ENCODE assay signal across 17 cellular contexts in the genomic region with DNA sequence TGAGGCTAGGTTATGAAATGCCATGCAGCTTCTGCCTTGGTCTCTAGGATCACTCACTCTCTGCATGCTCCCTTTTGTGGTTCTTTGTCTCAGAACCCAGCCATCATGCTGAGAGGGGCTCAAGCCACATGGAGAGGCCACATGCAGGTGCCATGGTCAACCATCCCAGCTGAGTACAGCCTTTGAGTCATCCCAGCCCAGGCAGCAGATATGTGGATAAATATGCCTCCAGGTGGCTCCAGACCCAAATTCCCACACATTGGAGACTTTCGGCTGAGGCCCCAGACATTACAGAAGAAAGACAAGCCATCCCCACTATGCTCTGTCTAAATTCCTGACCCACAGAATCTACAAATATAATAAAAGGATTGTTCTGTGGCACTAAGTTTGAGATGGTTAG.
"Had no signal": no experiment of that assay in that cellular context is flagged by ENCODE, and none has a peak within 500 bp of the region (broad histone marks: within the 10 kb centered on the region; RNA-seq: fewer than 3 reads in every experiment).

No MANE protein-coding gene starts in this region.

- H3K36me3 ChIP-seq: gastrocnemius medialis, left lung, right atrium auricular region, stomach, upper lobe of left lung had no signal

- DNase-seq: activated CD4-positive, alpha-beta memory T cell treated with anti-CD3 and anti-CD28 coated beads, Interleukin-2, amount 10 ng/mL, durations not matched to agents 7 days and 5 days; activated CD4-positive, CD25-positive, alpha-beta regulatory T cell; activated CD8-positive, alpha-beta memory T cell treated with anti-CD3 and anti-CD28 coated beads, Interleukin-2, amount 10 ng/mL, durations not matched to agents 7 days and 5 days; activated naive CD4-positive, alpha-beta T cell; activated naive CD8-positive, alpha-beta T cell treated with anti-CD3 and anti-CD28 coated beads for 36 hours; gastrocnemius medialis; head of caudate nucleus; kidney; left lung; midbrain; small intestine; stimulated activated CD4-positive, alpha-beta T cell treated with anti-CD3 and anti-CD28 coated beads, Interleukin-4, amount 100 ng/mL, for 1 hour; stomach; T-helper 9 cell; upper lobe of left lung had no signal

- FAIRE-seq: kidney, small intestine had no signal

- H3K27me3 ChIP-seq: gastrocnemius medialis, left lung, right atrium auricular region, stomach, upper lobe of left lung had no signal

- H3K4me1 ChIP-seq: gastrocnemius medialis, left lung, right atrium auricular region, stomach, upper lobe of left lung had no signal

- H3K4me3 ChIP-seq: coronary artery, gastrocnemius medialis, left lung, right atrium auricular region, stomach, upper lobe of left lung had no signal

- ATAC-seq: activated CD8-positive, alpha-beta memory T cell treated with anti-CD3 and anti-CD28 coated beads, Interleukin-2, amount 10 ng/mL, durations not matched to agents 7 days and 5 days; gastrocnemius medialis had no signal

- H3K9me3 ChIP-seq: gastrocnemius medialis, left lung, right atrium auricular region, stomach, upper lobe of left lung had no signal

- H3K27ac ChIP-seq: coronary artery, gastrocnemius medialis, left lung, right atrium auricular region, stomach, upper lobe of left lung had no signal
